Comparison of ENCODE assay signal across 8 cellular contexts in the genomic region with DNA sequence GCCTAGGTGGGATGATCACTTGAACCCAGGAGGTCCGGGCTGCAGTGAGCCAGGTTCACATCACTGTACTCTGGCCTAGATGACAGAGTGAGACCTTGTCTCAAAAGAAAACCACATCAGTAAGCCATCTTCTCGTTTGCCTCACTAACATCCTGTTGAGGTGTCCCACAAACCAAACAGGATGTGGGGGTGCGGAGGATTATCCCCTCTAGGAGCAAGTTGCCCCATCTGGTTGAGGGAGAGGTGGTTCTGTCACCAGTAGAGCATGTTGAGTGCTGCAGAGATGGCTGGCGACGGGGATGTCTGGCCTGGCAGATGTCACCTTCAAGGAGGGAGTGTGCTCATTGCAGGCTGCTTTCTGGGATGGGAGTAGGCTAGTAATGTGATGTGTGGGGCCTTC.
A peak's percentile ranks its signal among the peaks of the same experiment; 100 is the strongest.
DNase-seq lines count a peak whose midpoint lies in the region; ATAC-seq lines count a peak whose summit lies in the region.

No MANE protein-coding gene starts in this region.

- H3K36me3 Mint-ChIP-seq in stimulated activated memory B cell treated with anti-CD40 and anti-IgM and Interleukin-4, amounts not matched to agents 10 μg/mL and 1 μg/mL and 100 μg/mL, for 72 hours, result no peaks in the 10 kb centered on the region

- ATAC-seq in HG02870 (IDR thresholded peaks at IDR 0.05; ENCODE audit: unreplicated experiment) (peak; percentile 77), HG03457 (IDR thresholded peaks at IDR 0.05; ENCODE audit: unreplicated experiment) (no peak)
- ATAC-seq in stimulated activated memory B cell treated with anti-CD40 and anti-IgM and Interleukin-4, amounts not matched to agents 10 μg/mL and 1 μg/mL and 100 μg/mL, for 72 hours, result peak; percentile 84

- no peaks in the 10 kb centered on the region for H3K9me3 Mint-ChIP-seq in stimulated activated memory B cell treated with anti-CD40 and anti-IgM and Interleukin-4, amounts not matched to agents 10 μg/mL and 1 μg/mL and 100 μg/mL, for 72 hours

- H3K27ac Mint-ChIP-seq in stimulated activated memory B cell treated with anti-CD40 and anti-IgM and Interleukin-4, amounts not matched to agents 10 μg/mL and 1 μg/mL and 100 μg/mL, for 72 hours, result no peak overlapping the region

- H3K4me1 Mint-ChIP-seq in stimulated activated memory B cell treated with anti-CD40 and anti-IgM and Interleukin-4, amounts not matched to agents 10 μg/mL and 1 μg/mL and 100 μg/mL, for 72 hours, result peaks cover 10% of the 10 kb centered on the region

- H3K27me3 Mint-ChIP-seq in stimulated activated memory B cell treated with anti-CD40 and anti-IgM and Interleukin-4, amounts not matched to agents 10 μg/mL and 1 μg/mL and 100 μg/mL, for 72 hours, result peaks cover 41% of the 10 kb centered on the region

- intact Hi-C loops in cardiac septum (cut with DNase I), result loop anchor here (10.0 kb wide), 1 partner anchor 49 kb away; no protein-coding TSS in a partner anchor

- peak; percentile 54 for DNase-seq in activated CD4-positive, CD25-positive, alpha-beta regulatory T cell treated with anti-CD3 and anti-CD28 coated beads, Interleukin-2, amount 50 U/mL, for 72 hours
- DNase-seq in effector CD8-positive, alpha-beta T cell (lab: John Stamatoyannopoulos, UW), result peak; percentile 47
- no peak for DNase-seq in cardiac septum (ENCODE audit: low spot score)
- no peak for DNase-seq in anterior cingulate cortex (lab: John Stamatoyannopoulos, UW)
- DNase-seq in NCI-H128 (lab: John Stamatoyannopoulos, UW; ENCODE audit: unreplicated experiment), result no peak

- H3K4me3 Mint-ChIP-seq in stimulated activated memory B cell treated with anti-CD40 and anti-IgM and Interleukin-4, amounts not matched to agents 10 μg/mL and 1 μg/mL and 100 μg/mL, for 72 hours, result no peak overlapping the region

Comparison
In these comparisons a context has a peak if more than half of its experiments do, and no peak if none do; other contexts are left out.
1. DNase-seq: peak in activated CD4-positive, CD25-positive, alpha-beta regulatory T cell treated with anti-CD3 and anti-CD28 coated beads, Interleukin-2, amount 50 U/mL, for 72 hours (single experiment) and effector CD8-positive, alpha-beta T cell (single experiment); none in cardiac septum (single experiment), anterior cingulate cortex (0 of 58) and NCI-H128 (single experiment).